In genomic region chr2:74066491-74067203, GRCh38 we compare ENCODE assay signal across 27 cellular contexts.
DNase-seq lines count a peak whose midpoint lies in the region; ATAC-seq and TF ChIP-seq lines count a peak whose summit lies in the region.
"Had no signal": no experiment of that assay in that cellular context is flagged by ENCODE, and none has a peak within 500 bp of the region (broad histone marks: within the 10 kb centered on the region; RNA-seq: fewer than 3 reads in every experiment).

No MANE protein-coding gene starts in this region.

- peak overlapping the region; percentile 53 for H3K27ac ChIP-seq in suprapubic skin
- H3K27ac ChIP-seq: esophagus muscularis mucosa, psoas muscle, SK-N-MC, uterus had no signal

- TF ChIP-seq CTCF in fibroblast of pulmonary artery (IDR thresholded peaks at IDR 0.05; ENCODE audit: low read length, missing control alignments): no peak
- no peak for TF ChIP-seq CTCF in suprapubic skin (IDR thresholded peaks at IDR 0.05)

- peaks cover 15% of the 10 kb centered on the region for H3K4me1 ChIP-seq in suprapubic skin
- H3K4me1 ChIP-seq: psoas muscle, uterus had no signal

- no peak for TF ChIP-seq POLR2A in suprapubic skin (IDR thresholded peaks at IDR 0.05)

- H3K4me3 ChIP-seq in fibroblast of pulmonary artery (replicated peaks; ENCODE audit: low read depth, low read length) (no peak overlapping the region), suprapubic skin (no peak overlapping the region)
- H3K4me3 ChIP-seq: esophagus muscularis mucosa, K562, lung, psoas muscle, SK-N-MC, skin epidermis, uterus had no signal

- peaks cover 4% of the 10 kb centered on the region for H3K4me1 Mint-ChIP-seq in activated naive CD8-positive, alpha-beta T cell treated with anti-CD3 and anti-CD28 coated beads, Interleukin-2, amount 10 ng/mL, durations not matched to agents 7 days and 5 days
- H3K4me1 Mint-ChIP-seq in activated naive CD8-positive, alpha-beta T cell treated with anti-CD3 and anti-CD28 coated beads for 36 hours: peaks cover 18% of the 10 kb centered on the region
- H3K4me1 Mint-ChIP-seq in activated T-helper 17 cell treated with anti-CD3 and anti-CD28 coated beads, Interleukin-2, amount 50 U/mL, for 72 hours: peaks cover 12% of the 10 kb centered on the region
- peaks cover 2 to 5% of the 10 kb centered on the region in 2 donors for H3K4me1 Mint-ChIP-seq in effector memory CD8-positive, alpha-beta T cell (ENCODE audit: low read depth in 2 of 2)

- no peaks in the 10 kb centered on the region for H3K9me3 ChIP-seq in suprapubic skin
- H3K9me3 ChIP-seq: esophagus muscularis mucosa, psoas muscle, uterus had no signal

- POLR2A ChIA-PET in activated naive CD8-positive, alpha-beta T cell treated with anti-CD3 and anti-CD28 coated beads, Interleukin-2, amount 10 ng/mL, durations not matched to agents 7 days and 5 days (lab: Charles Lee): no interaction called here

- 39% methylated on average over 3 of the region's 3 CpGs for WGBS in suprapubic skin

- DNase-seq in activated naive CD8-positive, alpha-beta T cell treated with anti-CD3 and anti-CD28 coated beads, Interleukin-2, amount 10 ng/mL, durations not matched to agents 7 days and 5 days: no peak
- DNase-seq in activated naive CD8-positive, alpha-beta T cell treated with anti-CD3 and anti-CD28 coated beads for 36 hours: no peak
- DNase-seq in fibroblast of pulmonary artery (ENCODE audit: low read depth): peak; percentile 57
- DNase-seq in suprapubic skin (ENCODE audit: low spot score in 2 of 2): no peak
- DNase-seq in NCI-H1092 treated with DMSO at 0.1 percent for 48 hours (lab: John Stamatoyannopoulos, UW): no peak
- DNase-seq in stimulated activated naive CD8-positive, alpha-beta T cell treated with anti-CD3 and anti-CD28 coated beads, Interleukin-15, Interleukin-2, amounts not matched to agents 100 U/mL and 50 U/mL, for 24 hours: no peak
- no peak for DNase-seq in effector memory CD8-positive, alpha-beta T cell
- DNase-seq: ACHN; activated CD4-positive, alpha-beta T cell treated with anti-CD3 and anti-CD28 coated beads, Interleukin-2, amount 10 ng/mL, durations not matched to agents 24 days and 14 days; activated naive CD4-positive, alpha-beta T cell treated with anti-CD3 and anti-CD28 coated beads for 36 hours; activated T-cell treated with anti-CD3 and anti-CD28 coated beads, Interleukin-2, amount 50 U/mL, for 4 hours; aorta; cerebellar nuclear complex; COR-L47; islet precursor cell; NCI-H1436; NCI-H526; psoas muscle; RPMI8226; T-helper 2 cell; uterus had no signal

- peaks cover 30% of the 10 kb centered on the region for H3K36me3 Mint-ChIP-seq in activated naive CD8-positive, alpha-beta T cell treated with anti-CD3 and anti-CD28 coated beads, Interleukin-2, amount 10 ng/mL, durations not matched to agents 7 days and 5 days
- H3K36me3 Mint-ChIP-seq in activated naive CD8-positive, alpha-beta T cell treated with anti-CD3 and anti-CD28 coated beads for 36 hours: peaks cover 23% of the 10 kb centered on the region
- peaks cover 43% of the 10 kb centered on the region for H3K36me3 Mint-ChIP-seq in activated T-helper 17 cell treated with anti-CD3 and anti-CD28 coated beads, Interleukin-2, amount 50 U/mL, for 72 hours (ENCODE audit: low read depth)
- H3K36me3 Mint-ChIP-seq in effector memory CD8-positive, alpha-beta T cell (ENCODE audit: insufficient read depth): peaks cover 6% of the 10 kb centered on the region

- H3K27me3 ChIP-seq in suprapubic skin: no peaks in the 10 kb centered on the region
- H3K27me3 ChIP-seq: esophagus muscularis mucosa, uterus had no signal

- no peaks in the 10 kb centered on the region for H3K9me3 Mint-ChIP-seq in activated naive CD8-positive, alpha-beta T cell treated with anti-CD3 and anti-CD28 coated beads, Interleukin-2, amount 10 ng/mL, durations not matched to agents 7 days and 5 days
- H3K9me3 Mint-ChIP-seq in activated naive CD8-positive, alpha-beta T cell treated with anti-CD3 and anti-CD28 coated beads for 36 hours: peaks cover 8% of the 10 kb centered on the region
- H3K9me3 Mint-ChIP-seq in activated T-helper 17 cell treated with anti-CD3 and anti-CD28 coated beads, Interleukin-2, amount 50 U/mL, for 72 hours: no peaks in the 10 kb centered on the region
- no peaks in the 10 kb centered on the region for H3K9me3 Mint-ChIP-seq in effector memory CD8-positive, alpha-beta T cell
- H3K9me3 Mint-ChIP-seq: activated CD4-positive, alpha-beta T cell treated with anti-CD3 and anti-CD28 coated beads, Interleukin-2, amount 10 ng/mL, durations not matched to agents 24 days and 14 days; activated T-cell treated with anti-CD3 and anti-CD28 coated beads, Interleukin-2, amount 50 U/mL, for 4 hours had no signal

- H3K27me3 Mint-ChIP-seq in activated naive CD8-positive, alpha-beta T cell treated with anti-CD3 and anti-CD28 coated beads, Interleukin-2, amount 10 ng/mL, durations not matched to agents 7 days and 5 days: peaks cover 2% of the 10 kb centered on the region
- H3K27me3 Mint-ChIP-seq in activated naive CD8-positive, alpha-beta T cell treated with anti-CD3 and anti-CD28 coated beads for 36 hours: no peaks in the 10 kb centered on the region
- no peaks in the 10 kb centered on the region for H3K27me3 Mint-ChIP-seq in activated T-helper 17 cell treated with anti-CD3 and anti-CD28 coated beads, Interleukin-2, amount 50 U/mL, for 72 hours
- H3K27me3 Mint-ChIP-seq in effector memory CD8-positive, alpha-beta T cell: no peaks in the 10 kb centered on the region
- H3K27me3 Mint-ChIP-seq: activated CD4-positive, alpha-beta T cell treated with anti-CD3 and anti-CD28 coated beads, Interleukin-2, amount 10 ng/mL, durations not matched to agents 24 days and 14 days had no signal

- H3K4me3 Mint-ChIP-seq in activated naive CD8-positive, alpha-beta T cell treated with anti-CD3 and anti-CD28 coated beads, Interleukin-2, amount 10 ng/mL, durations not matched to agents 7 days and 5 days: no peak overlapping the region
- H3K4me3 Mint-ChIP-seq in activated naive CD8-positive, alpha-beta T cell treated with anti-CD3 and anti-CD28 coated beads for 36 hours: no peak overlapping the region
- H3K4me3 Mint-ChIP-seq in activated T-helper 17 cell treated with anti-CD3 and anti-CD28 coated beads, Interleukin-2, amount 50 U/mL, for 72 hours: no peak overlapping the region
- no peak overlapping the region for H3K4me3 Mint-ChIP-seq in effector memory CD8-positive, alpha-beta T cell
- H3K4me3 Mint-ChIP-seq: activated CD4-positive, alpha-beta T cell treated with anti-CD3 and anti-CD28 coated beads, Interleukin-2, amount 10 ng/mL, durations not matched to agents 24 days and 14 days; activated naive CD4-positive, alpha-beta T cell treated with anti-CD3 and anti-CD28 coated beads for 36 hours; activated T-cell treated with anti-CD3 and anti-CD28 coated beads, Interleukin-2, amount 50 U/mL, for 4 hours had no signal

- no peak for TF ChIP-seq EP300 in suprapubic skin (IDR thresholded peaks at IDR 0.05)

- no peaks in the 10 kb centered on the region for H3K36me3 ChIP-seq in suprapubic skin
- H3K36me3 ChIP-seq: esophagus muscularis mucosa, uterus had no signal

- peak overlapping the region; percentile 14 for H3K27ac Mint-ChIP-seq in activated naive CD8-positive, alpha-beta T cell treated with anti-CD3 and anti-CD28 coated beads, Interleukin-2, amount 10 ng/mL, durations not matched to agents 7 days and 5 days
- no peak overlapping the region for H3K27ac Mint-ChIP-seq in activated naive CD8-positive, alpha-beta T cell treated with anti-CD3 and anti-CD28 coated beads for 36 hours
- H3K27ac Mint-ChIP-seq in activated T-helper 17 cell treated with anti-CD3 and anti-CD28 coated beads, Interleukin-2, amount 50 U/mL, for 72 hours: peak overlapping the region; percentile 60
- H3K27ac Mint-ChIP-seq in effector memory CD8-positive, alpha-beta T cell: no peak overlapping the region
- H3K27ac Mint-ChIP-seq: activated CD4-positive, alpha-beta T cell treated with anti-CD3 and anti-CD28 coated beads, Interleukin-2, amount 10 ng/mL, durations not matched to agents 24 days and 14 days; activated naive CD4-positive, alpha-beta T cell treated with anti-CD3 and anti-CD28 coated beads for 36 hours had no signal

- ATAC-seq in activated naive CD8-positive, alpha-beta T cell treated with anti-CD3 and anti-CD28 coated beads, Interleukin-2, amount 10 ng/mL, durations not matched to agents 7 days and 5 days (ENCODE audit: low read depth): no peak
- ATAC-seq in activated T-helper 17 cell treated with anti-CD3 and anti-CD28 coated beads, Interleukin-2, amount 50 U/mL, for 72 hours (replicated peaks): no peak
- no peak for ATAC-seq in stimulated activated naive CD8-positive, alpha-beta T cell treated with anti-CD3 and anti-CD28 coated beads, Interleukin-15, Interleukin-2, amounts not matched to agents 100 U/mL and 50 U/mL, for 24 hours
- ATAC-seq in effector memory CD8-positive, alpha-beta T cell (replicated peaks): no peak
- ATAC-seq: activated T-cell treated with anti-CD3 and anti-CD28 coated beads, Interleukin-2, amount 50 U/mL, for 4 hours; K562; psoas muscle had no signal

Comparison
In these comparisons a context has a peak if more than half of its experiments do, and no peak if none do; other contexts are left out.
1. H3K27ac Mint-ChIP-seq: peak in activated naive CD8-positive, alpha-beta T cell treated with anti-CD3 and anti-CD28 coated beads, Interleukin-2, amount 10 ng/mL, durations not matched to agents 7 days and 5 days (single experiment) and activated T-helper 17 cell treated with anti-CD3 and anti-CD28 coated beads, Interleukin-2, amount 50 U/mL, for 72 hours (single experiment); none in activated naive CD8-positive, alpha-beta T cell treated with anti-CD3 and anti-CD28 coated beads for 36 hours (single experiment) and effector memory CD8-positive, alpha-beta T cell (0 of 2).